ENCODE assay signal across 12 cellular contexts in genomic region chr3:49131576-49131975, GRCh38. TPM values are rescaled to one million over a fixed set of nuclear protein-coding genes. Genes with fewer than 3 reads are reported as not detected.
A peak's percentile ranks its signal among the peaks of the same experiment; 100 is the strongest.
DNase-seq lines count a peak whose midpoint lies in the region; ATAC-seq and TF ChIP-seq lines count a peak whose summit lies in the region.
"Had no signal": no experiment of that assay in that cellular context is flagged by ENCODE, and none has a peak within 500 bp of the region (broad histone marks: within the 10 kb centered on the region; RNA-seq: fewer than 3 reads in every experiment).

No MANE protein-coding gene starts in this region.

- H3K27ac ChIP-seq in brain microvascular endothelial cell: no peak overlapping the region
- H3K27ac ChIP-seq in rectal smooth muscle tissue (ENCODE audit: low read depth, low read length): no peak overlapping the region

- H3K27me3 ChIP-seq in brain microvascular endothelial cell (replicated peaks): no peaks in the 10 kb centered on the region
- no peaks in the 10 kb centered on the region for H3K27me3 ChIP-seq in rectal smooth muscle tissue (ENCODE audit: control insufficient read depth, insufficient read depth, low read length)

- H3K9me3 ChIP-seq in iPS-18c (ENCODE audit: control insufficient read depth, insufficient read depth, low read length): no peaks in the 10 kb centered on the region

- no peaks in the 10 kb centered on the region for H3K9me3 Mint-ChIP-seq in Calu3 (ENCODE audit: low read depth, unreplicated experiment)

- peaks cover 24% of the 10 kb centered on the region for H3K4me1 Mint-ChIP-seq in Calu3 (ENCODE audit: low read depth, unreplicated experiment)
- H3K4me1 Mint-ChIP-seq: CD4-positive, CD25-positive, alpha-beta regulatory T cell had no signal

- H3K4me1 ChIP-seq in rectal smooth muscle tissue (ENCODE audit: control insufficient read depth, insufficient read depth, low read length): peaks cover 12% of the 10 kb centered on the region

- no peaks in the 10 kb centered on the region for H3K27me3 Mint-ChIP-seq in Calu3 (ENCODE audit: unreplicated experiment)

- H3K4me3 Mint-ChIP-seq in Calu3 (ENCODE audit: low read depth, unreplicated experiment): peak overlapping the region; percentile 81
- H3K4me3 Mint-ChIP-seq: CD4-positive, CD25-positive, alpha-beta regulatory T cell had no signal

- no peak for TF ChIP-seq CTCF in Calu3 (IDR thresholded peaks at IDR 0.05; ENCODE audit: unreplicated experiment)
- no peak for TF ChIP-seq CTCF in brain microvascular endothelial cell (IDR thresholded peaks at IDR 0.05; ENCODE audit: low read depth, low read length, missing control alignments)

- intact Hi-C loops in Calu3 (cut with micrococcal nuclease; ENCODE audit: unreplicated experiment): no loop called here
- intact Hi-C loops in posterior vena cava (cut with DNase I): no loop called here

- ATAC-seq in HG02870 (IDR thresholded peaks at IDR 0.05; ENCODE audit: unreplicated experiment): no peak

- H3K36me3 Mint-ChIP-seq in Calu3 (ENCODE audit: insufficient read depth, unreplicated experiment): peaks cover 41% of the 10 kb centered on the region
- H3K36me3 Mint-ChIP-seq: CD4-positive, CD25-positive, alpha-beta regulatory T cell had no signal

- CTCF ChIA-PET in Calu3 (lab: Charles Lee): interaction anchor here (0.6 kb wide), 1 partner anchor 219 kb away, joined by 4 read pairs; no protein-coding TSS in a partner anchor

- no peak overlapping the region for H3K9ac ChIP-seq in rectal smooth muscle tissue (ENCODE audit: low read length)

- H3K27ac Mint-ChIP-seq in Calu3 (ENCODE audit: unreplicated experiment): peak overlapping the region; percentile 86
- H3K27ac Mint-ChIP-seq: CD4-positive, CD25-positive, alpha-beta regulatory T cell had no signal

- H3K36me3 ChIP-seq in brain microvascular endothelial cell (replicated peaks) (peaks cover 43% of the 10 kb centered on the region), rectal smooth muscle tissue (ENCODE audit: control insufficient read depth, insufficient read depth, low read length) (peaks cover 2% of the 10 kb centered on the region)

- DNase-seq in Calu3 (no peak), brain microvascular endothelial cell (no peak), NCI-H510A treated with DMSO at 0.1 percent for 48 hours (lab: John Stamatoyannopoulos, UW) (no peak), posterior vena cava (ENCODE audit: low spot score) (no peak), iPS-NIHi7 (ENCODE audit: extremely low spot score) (no peak)
- DNase-seq: activated CD4-positive, alpha-beta T cell treated with anti-CD3 and anti-CD28 coated beads for 4 hours; activated naive CD4-positive, alpha-beta T cell treated with anti-CD3 and anti-CD28 coated beads, Interleukin-2, amount 50 U/mL, for 16 hours; CD4-positive, CD25-positive, alpha-beta regulatory T cell; NCI-H2081 had no signal

- H3K4me3 ChIP-seq in brain microvascular endothelial cell (ENCODE audit: low read depth, low read length) (peak overlapping the region; percentile 84), iPS-18c (ENCODE audit: insufficient read depth, low read depth, low read length) (peak overlapping the region; percentile 84), rectal smooth muscle tissue (ENCODE audit: low read length) (peak overlapping the region; percentile 88)

- no TSS peak for BruUV-seq in Calu3 (replicated peaks; lab: Mats Ljungman, UMichigan)

- in situ Hi-C loops in brain microvascular endothelial cell (cut with HindIII; ENCODE audit: low pct_ligation_motif_present, low sequenced_read_pairs): no loop called here

RNA-seq across cellular contexts. Expression of gene LAMB2, which starts 1.3 kb away (rescaled TPM):
- total RNA-seq in Calu3 (2022): 288 and 316 TPM in 2 replicates
- total RNA-seq in posterior vena cava: 100 to 1,000 TPM; 299 to 503 TPM

RNA-seq across cellular contexts. Expression of gene USP19, which starts 11.0 kb away (rescaled TPM):
- 44.3 and 51.0 TPM in 2 replicates for total RNA-seq in Calu3 (2022)
- total RNA-seq in posterior vena cava: 10 to 100 TPM; 34.1 to 40.4 TPM

RNA-seq across cellular contexts. Expression of gene QARS1, which starts 27.0 kb away (rescaled TPM):
- total RNA-seq in Calu3 (2022) (179 and 248 TPM in 2 replicates), posterior vena cava (100 to 1,000 TPM in 1 of 2 donors, 10 to 100 TPM in 1; 99.2 to 137 TPM)

RNA-seq across cellular contexts. Expression of gene CCDC71, which starts 34.6 kb away (rescaled TPM):
- total RNA-seq in Calu3 (2022) (19.2 and 20.2 TPM in 2 replicates), posterior vena cava (10 to 100 TPM; 14.1 to 14.3 TPM)

RNA-seq across cellular contexts. Expression of gene QRICH1, which starts 37.7 kb away (rescaled TPM):
- total RNA-seq in Calu3 (2022): 97.8 and 107 TPM in 2 replicates
- total RNA-seq in posterior vena cava: 10 to 100 TPM; 73.4 to 93.2 TPM
